In the genomic region with DNA sequence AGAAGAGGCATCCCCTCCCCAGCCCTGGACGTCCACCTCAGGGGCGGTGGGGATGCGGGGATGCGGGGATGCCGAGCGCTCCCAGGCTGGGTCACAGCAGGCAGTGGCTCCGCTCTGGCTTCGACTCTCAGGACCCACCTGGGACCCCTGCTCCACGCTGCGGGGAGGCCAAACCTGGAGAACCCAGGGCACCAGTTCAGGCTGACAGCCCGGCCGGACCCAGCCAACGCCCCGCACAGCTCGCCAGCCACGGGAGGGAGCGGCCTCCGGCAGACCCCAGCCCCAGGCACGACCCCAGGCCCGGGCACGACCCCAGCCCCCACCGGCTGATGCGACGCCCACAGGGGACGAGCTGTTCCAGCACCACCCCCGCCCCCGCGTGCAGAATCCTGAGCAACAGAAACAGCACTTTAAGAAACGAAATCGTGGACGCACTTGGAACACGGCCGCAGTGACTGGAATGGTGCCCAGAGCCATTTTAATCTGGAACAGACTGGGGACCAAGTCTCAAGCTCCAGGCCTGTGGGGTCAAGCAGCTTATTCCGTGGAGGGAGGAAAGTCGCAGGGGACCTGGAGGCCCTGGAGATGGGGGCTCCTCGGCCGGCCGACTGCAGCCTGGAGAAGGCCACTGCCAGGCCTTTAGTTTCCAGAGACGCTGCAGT, we compare ENCODE assay signal across 12 cellular contexts.
DNase-seq lines count a peak whose midpoint lies in the region; ATAC-seq and TF ChIP-seq lines count a peak whose summit lies in the region.
"Had no signal": no experiment of that assay in that cellular context is flagged by ENCODE, and none has a peak within 500 bp of the region (broad histone marks: within the 10 kb centered on the region; RNA-seq: fewer than 3 reads in every experiment).

No MANE protein-coding gene starts in this region.

- H3K9me3 ChIP-seq in gastroesophageal sphincter (no peaks in the 10 kb centered on the region), osteoblast (ENCODE audit: low read depth, low read length) (no peaks in the 10 kb centered on the region), tibial nerve (no peaks in the 10 kb centered on the region)

- no peaks in the 10 kb centered on the region for H4K20me1 ChIP-seq in osteoblast (ENCODE audit: insufficient read depth, low read length)

- ATAC-seq in activated B cell treated with CpG ODN at 0.5 μM for 24 hours (ENCODE audit: low read depth) (no peak), gastroesophageal sphincter (no peak), HG03280 (IDR thresholded peaks at IDR 0.05; ENCODE audit: unreplicated experiment) (no peak), GM21360 (IDR thresholded peaks at IDR 0.05; ENCODE audit: unreplicated experiment) (no peak), HG03457 (IDR thresholded peaks at IDR 0.05; ENCODE audit: unreplicated experiment) (no peak)
- ATAC-seq: WTC11 had no signal

- peaks cover 83% of the 10 kb centered on the region for H3K4me1 Mint-ChIP-seq in activated B cell treated with CpG ODN at 0.5 μM for 24 hours

- H2AFZ ChIP-seq in osteoblast (ENCODE audit: low read length), result peak overlapping the region; percentile 59

- no peak overlapping the region for H3K4me2 ChIP-seq in osteoblast (ENCODE audit: insufficient read depth, low read length)

- CTCF ChIA-PET in activated B cell treated with CpG ODN at 0.5 μM for 24 hours (lab: Charles Lee), result interaction anchor here (1.3 to 1.8 kb wide), 3 partner anchors 58 to 148 kb away, joined by 4 read pairs; a partner anchor contains a TSS

- peaks cover 34% of the 10 kb centered on the region for H3K36me3 Mint-ChIP-seq in activated B cell treated with CpG ODN at 0.5 μM for 24 hours (ENCODE audit: low read depth)
- H3K36me3 Mint-ChIP-seq: WTC11 had no signal

- peak overlapping the region in 3 of 4 donors; percentile 43 to 64 (median 43) for H3K27ac ChIP-seq in gastroesophageal sphincter
- no peak overlapping the region for H3K27ac ChIP-seq in osteoblast (ENCODE audit: low read depth, low read length)
- peak overlapping the region; percentile 63 to 90 (median 84) for H3K27ac ChIP-seq in tibial nerve

- DNase-seq in activated B cell treated with CpG ODN at 0.5 μM for 24 hours (no peak), osteoblast (ENCODE audit: insufficient read length, low spot score, missing footprints) (no peak), tibial nerve (ENCODE audit: low spot score in 2 of 2) (peak; percentile 52 to 56)
- DNase-seq: CD4-positive, CD25-positive, alpha-beta regulatory T cell; cerebellar nuclear complex had no signal

- POLR2A ChIA-PET in activated B cell treated with CpG ODN at 0.5 μM for 24 hours (lab: Charles Lee), result interaction anchor here (0.9 to 8.2 kb wide), 2 partner anchors 9 to 44 kb away, joined by 4 to 154 read pairs; no protein-coding TSS in a partner anchor

- TF ChIP-seq EP300 in gastroesophageal sphincter (IDR thresholded peaks at IDR 0.05) (no peak), tibial nerve (IDR thresholded peaks at IDR 0.05) (peak in 1 of 2 donors; percentile 61)

- H3K36me3 ChIP-seq in gastroesophageal sphincter, result peaks cover 0 to 14% of the 10 kb centered on the region in 2 donors
- no peaks in the 10 kb centered on the region for H3K36me3 ChIP-seq in osteoblast (ENCODE audit: insufficient read depth, low read length)
- no peaks in the 10 kb centered on the region for H3K36me3 ChIP-seq in tibial nerve

- 34% methylated on average over 7 of the region's 39 CpGs; no CpG with 5 or more reads in 1 of the 2 donors for WGBS in gastroesophageal sphincter (ENCODE audit: low coverage in 1 of 2), 2 donors
- 30 to 53% methylated on average over 25 to 33 of the region's 39 CpGs for WGBS in tibial nerve, 2 donors

- TF ChIP-seq POLR2A in gastroesophageal sphincter (IDR thresholded peaks at IDR 0.05) (no peak), tibial nerve (IDR thresholded peaks at IDR 0.05) (peak in 1 of 2 donors; percentile 34)

- peaks cover 0 to 50% (median 10%) of the 10 kb centered on the region in 3 donors for H3K4me1 ChIP-seq in gastroesophageal sphincter
- peaks cover 20% of the 10 kb centered on the region for H3K4me1 ChIP-seq in osteoblast (ENCODE audit: insufficient read depth, low read length)
- peaks cover 0 to 58% (median 47%) of the 10 kb centered on the region in 4 donors for H3K4me1 ChIP-seq in tibial nerve

- peaks cover 5% of the 10 kb centered on the region for H3K9me3 Mint-ChIP-seq in activated B cell treated with CpG ODN at 0.5 μM for 24 hours
- H3K9me3 Mint-ChIP-seq: CD4-positive, CD25-positive, alpha-beta regulatory T cell; WTC11 had no signal

- H3K4me3 ChIP-seq in gastroesophageal sphincter (peak overlapping the region in 1 of 2 donors; percentile 4), osteoblast (ENCODE audit: insufficient read depth, low read length) (no peak overlapping the region), tibial nerve (peak overlapping the region in 3 of 4 donors; percentile 11 to 24 (median 19))
- H3K4me3 ChIP-seq: lung had no signal

- H3K4me3 Mint-ChIP-seq in activated B cell treated with CpG ODN at 0.5 μM for 24 hours, result no peak overlapping the region
- H3K4me3 Mint-ChIP-seq: activated naive CD8-positive, alpha-beta T cell; WTC11 had no signal

- intact Hi-C loops in activated B cell treated with CpG ODN at 0.5 μM for 24 hours (cut with micrococcal nuclease), result no loop called here

- no peaks in the 10 kb centered on the region for H3K79me2 ChIP-seq in osteoblast (ENCODE audit: insufficient read depth, low read length)

- peak overlapping the region; percentile 59 for H3K27ac Mint-ChIP-seq in activated B cell treated with CpG ODN at 0.5 μM for 24 hours
- H3K27ac Mint-ChIP-seq: WTC11 had no signal

- no peaks in the 10 kb centered on the region for H3K27me3 Mint-ChIP-seq in activated B cell treated with CpG ODN at 0.5 μM for 24 hours
- H3K27me3 Mint-ChIP-seq: activated naive CD8-positive, alpha-beta T cell; CD4-positive, CD25-positive, alpha-beta regulatory T cell had no signal

- no peaks in the 10 kb centered on the region for H3K27me3 ChIP-seq in gastroesophageal sphincter
- H3K27me3 ChIP-seq in osteoblast (ENCODE audit: insufficient read depth, low read length), result no peaks in the 10 kb centered on the region
- no peaks in the 10 kb centered on the region for H3K27me3 ChIP-seq in tibial nerve

- no peak for TF ChIP-seq CTCF in activated B cell treated with CpG ODN at 0.5 μM for 24 hours (IDR thresholded peaks at IDR 0.05)
- no peak for TF ChIP-seq CTCF in gastroesophageal sphincter (IDR thresholded peaks at IDR 0.05)
- TF ChIP-seq CTCF in osteoblast (IDR thresholded peaks at IDR 0.05; ENCODE audit: extremely low read depth, low read depth, low read length), result no peak
- no peak for TF ChIP-seq CTCF in tibial nerve (IDR thresholded peaks at IDR 0.05)

Comparison
In these comparisons a context has a peak if more than half of its experiments do, and no peak if none do; other contexts are left out.
1. DNase-seq: peak in tibial nerve (2 of 2); none in activated B cell treated with CpG ODN at 0.5 μM for 24 hours (single experiment) and osteoblast (single experiment).